ENCODE assay signal across 8 cellular contexts in the genomic region with DNA sequence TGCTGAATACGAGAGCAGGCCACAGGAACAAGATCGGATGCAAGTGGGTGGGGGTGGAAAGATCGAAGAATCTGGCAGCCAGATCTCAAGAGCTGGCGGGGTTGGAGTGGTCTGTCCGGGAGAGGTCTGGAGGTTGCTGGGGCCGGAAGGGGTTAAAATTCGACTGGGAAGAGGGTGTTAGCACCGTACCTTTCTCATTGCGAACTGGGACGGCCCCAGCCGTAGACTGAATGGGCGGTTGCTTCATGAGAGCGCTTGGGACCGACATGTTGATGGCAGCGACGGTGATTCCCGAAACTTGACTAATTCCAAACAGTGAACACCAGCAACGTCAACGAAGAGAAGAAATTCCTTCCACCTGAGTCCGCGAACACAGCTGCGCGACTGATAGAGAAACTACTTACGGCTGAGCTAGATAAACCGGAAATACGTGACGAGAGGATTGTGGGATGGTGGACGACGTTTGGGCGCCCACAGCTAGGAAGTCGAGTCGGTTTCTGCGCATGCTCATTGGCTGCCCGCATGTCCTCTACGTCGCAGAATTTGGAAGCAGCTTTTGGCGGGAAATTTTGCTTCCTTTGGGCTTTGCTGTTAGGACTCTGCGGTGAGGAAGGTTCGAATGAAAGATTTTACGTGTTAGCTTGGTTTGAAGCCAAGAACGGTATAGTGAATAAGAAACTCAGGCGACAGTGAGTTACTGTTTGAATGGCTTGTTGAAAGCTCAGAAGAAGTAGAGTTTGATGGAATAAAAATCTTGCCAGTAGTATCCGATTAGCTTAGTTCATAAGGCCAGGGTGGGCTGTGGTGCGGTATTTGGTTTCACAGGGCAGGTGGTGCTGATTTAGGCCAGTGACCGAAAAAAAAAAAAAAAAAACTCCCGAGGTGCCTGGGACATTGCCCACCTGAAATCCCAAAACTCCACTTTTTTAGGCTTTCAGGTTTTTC. TPM values are rescaled to one million over a fixed set of nuclear protein-coding genes. Genes with fewer than 3 reads are reported as not detected.
DNase-seq lines count a peak whose midpoint lies in the region; ATAC-seq and TF ChIP-seq lines count a peak whose summit lies in the region.

TSS of gene MFAP1 (minus strand) at position 389 of the 945 bp plus-strand sequence. CDS start at position 268, 121 bp downstream.

- peaks cover 28% of the 10 kb centered on the region for H3K36me3 Mint-ChIP-seq in WTC11

- intact Hi-C loops in A673 (cut with micrococcal nuclease; ENCODE audit: unreplicated experiment), result no loop called here

- H3K27ac Mint-ChIP-seq in WTC11, result peak within 1 kb of the TSS; percentile 99

- CTCF ChIA-PET in A673 (lab: Charles Lee) (interaction anchor here (1.3 kb wide), 1 partner anchor 24 kb away, joined by 3 read pairs; the partner anchor contains the start of genes HYPK and SERINC4), WTC11 (lab: Charles Lee) (interaction anchor here (0.9 to 1.4 kb wide), 6 partner anchors 24 to 454 kb away, joined by 3 to 7 read pairs (median 4); partner anchors contain the start of genes ELL3, HYPK, SERINC4 and TUBGCP4)

- peaks cover 12% of the 10 kb centered on the region for H4K20me1 ChIP-seq in smooth muscle cell (ENCODE audit: low read depth)

- H3K9ac ChIP-seq in smooth muscle cell (ENCODE audit: low read depth), result peak within 1 kb of the TSS; percentile 93

- peaks cover 24% of the 10 kb centered on the region for H3K27me3 Mint-ChIP-seq in WTC11 (ENCODE audit: low read depth)

- TSS peak; percentile 85 for BruUV-seq in A673 (replicated peaks; lab: Mats Ljungman, UMichigan)

- WGBS in smooth muscle cell (ENCODE audit: low lambda C conversion rate), result 12% methylated on average over 46 of the region's 46 CpGs

- H3K4me3 Mint-ChIP-seq in WTC11, result peak within 1 kb of the TSS; percentile 95

- H3K4me3 ChIP-seq in A673 (ENCODE audit: low read depth, low read length, poor library complexity, severe bottlenecking) (peak within 1 kb of the TSS; percentile 86), cardiac fibroblast (replicated peaks in 1 of 2; ENCODE audit: low read depth in 2 of 2, low read length in 2 of 2) (peak within 1 kb of the TSS; percentile 82 to 86), smooth muscle cell (peak within 1 kb of the TSS; percentile 67)

- POLR2A ChIA-PET in A673 (lab: Charles Lee; ENCODE audit: low non-redundant PET), result no interaction called here
- POLR2A ChIA-PET in WTC11 (lab: Charles Lee), result interaction anchor here (0.9 to 1.0 kb wide), 4 partner anchors 24 to 314 kb away, joined by 3 to 4 read pairs (median 3); partner anchors contain the start of genes HYPK and SERINC4

- peaks cover 3% of the 10 kb centered on the region for H3K4me1 ChIP-seq in A673 (ENCODE audit: insufficient read depth, low read length, poor library complexity, severe bottlenecking)
- H3K4me1 ChIP-seq in smooth muscle cell (ENCODE audit: low read depth), result peaks cover 17% of the 10 kb centered on the region

- H3K36me3 ChIP-seq in A673 (ENCODE audit: insufficient read depth, low read length, poor library complexity, severe bottlenecking) (peaks cover 12% of the 10 kb centered on the region), smooth muscle cell (ENCODE audit: low read depth) (no peaks in the 10 kb centered on the region)

- peak within 1 kb of the TSS; percentile 81 for H3K4me2 ChIP-seq in smooth muscle cell

- H3K4me1 Mint-ChIP-seq in WTC11, result peaks cover 12% of the 10 kb centered on the region

- no peaks in the 10 kb centered on the region for H3K9me3 ChIP-seq in A673 (ENCODE audit: low read depth, low read length, poor library complexity, severe bottlenecking)
- H3K9me3 ChIP-seq in smooth muscle cell (replicated peaks; ENCODE audit: low read depth), result no peaks in the 10 kb centered on the region

- H3K79me2 ChIP-seq in smooth muscle cell (ENCODE audit: low read depth), result peaks cover 47% of the 10 kb centered on the region

- DNase-seq in A673 (ENCODE audit: low spot score) (peak; percentile 98), NCI-H226 (peak; percentile 84), WTC11 (ENCODE audit: low spot score) (peak; percentile 81), cardiac fibroblast (ENCODE audit: low read depth in 2 of 2) (peak; percentile 98 to 99), iPS-NIHi7 (ENCODE audit: extremely low spot score) (peak; percentile 96), smooth muscle cell (lab: John Stamatoyannopoulos, UW; ENCODE audit: unreplicated experiment) (peak; percentile 58)

- ATAC-seq in GM18870 (IDR thresholded peaks at IDR 0.05; ENCODE audit: unreplicated experiment) (peak; percentile 57), HG03175 (IDR thresholded peaks at IDR 0.05; ENCODE audit: unreplicated experiment) (peak; percentile 78), WTC11 (peak; percentile 85)

- H3K27me3 ChIP-seq in A673 (replicated peaks; ENCODE audit: insufficient read depth, low read depth, low read length, poor library complexity) (no peaks in the 10 kb centered on the region), smooth muscle cell (ENCODE audit: low read depth) (no peaks in the 10 kb centered on the region)

- peaks cover 8% of the 10 kb centered on the region for H3F3A ChIP-seq in smooth muscle cell (ENCODE audit: low read depth)

- TF ChIP-seq CTCF in A673 (conservative IDR thresholded peaks at IDR 0.05; ENCODE audit: low read depth, low read length) (no peak), WTC11 (IDR thresholded peaks at IDR 0.05) (no peak), cardiac fibroblast (IDR thresholded peaks at IDR 0.05; ENCODE audit: low read depth, low read length) (no peak), smooth muscle cell (IDR thresholded peaks at IDR 0.05; ENCODE audit: borderline replicate concordance, insufficient read depth, poor library complexity, severe bottlenecking) (no peak)

- H3K9me3 Mint-ChIP-seq in WTC11, result peaks cover 6% of the 10 kb centered on the region

- H3K27ac ChIP-seq in A673 (ENCODE audit: low read depth, low read length, poor library complexity, severe bottlenecking) (peak within 1 kb of the TSS; percentile 80), smooth muscle cell (ENCODE audit: low read depth) (peak within 1 kb of the TSS; percentile 94)

- H2AFZ ChIP-seq in smooth muscle cell (ENCODE audit: low read depth), result peak within 1 kb of the TSS; percentile 12

TF ChIP-seq in WTC11, 78 proteins besides CTCF, POLR2A, EP300 and RAD21 (continues in another document):
- TF ChIP-seq ZBTB21 (CRISPR knock-in tag; IDR thresholded peaks at IDR 0.05; ENCODE audit: borderline replicate concordance) (peak; percentile 78; the same call in 1 of the 2 replicates), GABPB1 (CRISPR knock-in tag; IDR thresholded peaks at IDR 0.05) (peak; percentile 85), ZNF121 (CRISPR knock-in tag; IDR thresholded peaks at IDR 0.05) (no peak), TP53 (CRISPR knock-in tag; IDR thresholded peaks at IDR 0.05) (0 out of 2 replicates have a peak, but pooled peaks have one; percentile 63), ZNF416 (CRISPR knock-in tag; IDR thresholded peaks at IDR 0.05) (no peak), MXD4 (CRISPR knock-in tag; IDR thresholded peaks at IDR 0.05; ENCODE audit: borderline replicate concordance) (no peak), IRF2 (CRISPR knock-in tag; IDR thresholded peaks at IDR 0.05; ENCODE audit: borderline replicate concordance, low read depth) (no peak), NFATC4 (CRISPR knock-in tag; IDR thresholded peaks at IDR 0.05) (no peak), HMGA2 (CRISPR knock-in tag; IDR thresholded peaks at IDR 0.05) (no peak), SMAD3 (CRISPR knock-in tag; IDR thresholded peaks at IDR 0.05; ENCODE audit: borderline replicate concordance) (peak; percentile 92; the same call in 1 of the 2 replicates), NR1H2 (CRISPR knock-in tag; IDR thresholded peaks at IDR 0.05) (0 out of 2 replicates have a peak, but pooled peaks have one; percentile 42), STAT6 (CRISPR knock-in tag; conservative IDR thresholded peaks at IDR 0.05; ENCODE audit: low read depth) (no peak), RELA (CRISPR knock-in tag; IDR thresholded peaks at IDR 0.05; ENCODE audit: borderline replicate concordance) (no peak)
- TF ChIP-seq, protein P1, sequence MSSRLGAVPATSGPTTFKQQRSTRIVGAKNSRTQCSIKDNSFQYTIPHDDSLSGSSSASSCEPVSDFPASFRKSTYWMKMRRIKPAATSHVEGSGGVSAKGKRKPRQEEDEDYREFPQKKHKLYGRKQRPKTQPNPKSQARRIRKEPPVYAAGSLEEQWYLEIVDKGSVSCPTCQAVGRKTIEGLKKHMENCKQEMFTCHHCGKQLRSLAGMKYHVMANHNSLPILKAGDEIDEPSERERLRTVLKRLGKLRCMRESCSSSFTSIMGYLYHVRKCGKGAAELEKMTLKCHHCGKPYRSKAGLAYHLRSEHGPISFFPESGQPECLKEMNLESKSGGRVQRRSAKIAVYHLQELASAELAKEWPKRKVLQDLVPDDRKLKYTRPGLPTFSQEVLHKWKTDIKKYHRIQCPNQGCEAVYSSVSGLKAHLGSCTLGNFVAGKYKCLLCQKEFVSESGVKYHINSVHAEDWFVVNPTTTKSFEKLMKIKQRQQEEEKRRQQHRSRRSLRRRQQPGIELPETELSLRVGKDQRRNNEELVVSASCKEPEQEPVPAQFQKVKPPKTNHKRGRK (CRISPR knock-in tag; IDR thresholded peaks at IDR 0.05; ENCODE audit: borderline replicate concordance), result no peak

RNA-seq across cellular contexts. Expression of gene MFAP1, which starts in this region (rescaled TPM):
- total RNA-seq in A673 (2021) (43.2 and 45.4 TPM in 2 replicates), WTC11 (2021) (32.4 to 36.0 TPM (median 34.6 TPM) in 3 replicates), smooth muscle cell (34.9 and 43.3 TPM in 2 replicates)
- 37.9 and 41.2 TPM in 2 replicates for polyA plus RNA-seq in smooth muscle cell

Comparison
In these comparisons a context has a peak if more than half of its experiments do, and no peak if none do; other contexts are left out.
1. Peak in every context shown above with its lines: DNase-seq, ATAC-seq, H3K4me3 ChIP-seq and H3K27ac ChIP-seq.